Comparison of ENCODE assay signal across 8 cellular contexts in the genomic region with DNA sequence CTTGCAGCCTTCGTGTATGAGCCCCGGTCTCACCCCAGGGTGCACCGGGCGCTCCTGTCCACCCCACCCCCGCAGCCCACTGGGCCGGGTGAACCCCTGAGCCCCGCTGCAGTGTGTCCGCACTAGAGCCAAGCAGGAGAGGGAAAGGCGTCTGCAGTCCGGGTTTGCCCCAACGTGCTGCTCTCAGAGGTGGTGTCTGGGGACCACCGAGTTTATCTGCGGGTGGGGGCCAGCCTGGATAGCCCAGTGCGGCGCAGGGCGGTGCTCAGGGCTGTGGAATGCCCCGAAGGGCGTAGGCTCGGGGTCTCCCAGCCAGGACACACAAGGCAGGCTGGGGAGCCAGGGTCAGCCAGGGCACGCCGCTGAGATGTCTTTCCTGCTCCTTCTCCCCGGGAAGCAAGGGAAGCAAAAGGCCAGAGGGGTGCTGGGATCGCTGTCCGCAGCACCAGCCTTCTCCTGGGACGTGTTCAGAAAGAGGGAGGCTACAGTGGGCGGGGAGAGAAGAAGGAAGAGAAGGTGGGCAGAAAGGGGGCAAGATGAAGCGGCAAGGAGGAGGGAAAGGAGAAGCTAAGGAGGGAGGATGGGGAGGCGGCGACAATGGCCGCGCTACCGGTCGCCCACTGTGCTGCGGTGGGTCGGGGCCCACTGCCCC. TPM values are rescaled to one million over a fixed set of nuclear protein-coding genes. Genes with fewer than 3 reads are reported as not detected.
DNase-seq lines count a peak whose midpoint lies in the region; ATAC-seq, FAIRE-seq and TF ChIP-seq lines count a peak whose summit lies in the region.

No MANE protein-coding gene starts in this region.

- BruUV-seq in K562 (replicated peaks; lab: Mats Ljungman, UMichigan), result no TSS peak

- peaks cover 35% of the 10 kb centered on the region for H3K27me3 Mint-ChIP-seq in activated naive CD4-positive, alpha-beta T cell treated with anti-CD3 and anti-CD28 coated beads, Interleukin-2, amount 10 ng/mL, durations not matched to agents 7 days and 5 days

- H3K9me3 ChIP-seq in K562 (replicated peaks; ENCODE audit: control insufficient read depth, insufficient read depth, low read depth, low read length) (no peaks in the 10 kb centered on the region), kidney (ENCODE audit: control insufficient read depth in 1 of 2, low read length in 2 of 2) (no peaks in the 10 kb centered on the region), suprapubic skin (no peaks in the 10 kb centered on the region)

- in situ Hi-C loops in K562 (cut with MboI), result no loop called here

- no peak for DNase-seq in activated naive CD4-positive, alpha-beta T cell treated with anti-CD3 and anti-CD28 coated beads, Interleukin-2, amount 10 ng/mL, durations not matched to agents 7 days and 5 days
- no peak for DNase-seq in activated naive CD4-positive, alpha-beta T cell treated with anti-CD3 and anti-CD28 coated beads, Interleukin-2, amount 50 U/mL, for 16 hours
- peak in 3 of 4 experiments; percentile 41 to 45 (median 44) for DNase-seq in K562 (ENCODE audit: extremely low read depth in 1 of 4, low spot score in 3 of 4)
- no peak for DNase-seq in kidney
- DNase-seq in suprapubic skin (ENCODE audit: low spot score in 2 of 2), result no peak
- no peak for DNase-seq in NCI-H1092 treated with DMSO at 0.1 percent for 48 hours (lab: John Stamatoyannopoulos, UW)

- POLR2A ChIA-PET in K562 (lab: Yijun Ruan, JAX), result interaction anchor here (0.6 to 1.2 kb wide), 3 partner anchors 11 to 40 kb away, joined by 3 read pairs; no protein-coding TSS in a partner anchor

- TF ChIP-seq POLR2A in K562 (conservative IDR thresholded peaks at IDR 0.05) (no peak), suprapubic skin (IDR thresholded peaks at IDR 0.05) (no peak)

- intact Hi-C loops in K562 (cut with micrococcal nuclease) (no loop called here), kidney (cut with DNase I) (no loop called here)

- no peaks in the 10 kb centered on the region for H3K9me1 ChIP-seq in K562 (ENCODE audit: control insufficient read depth, insufficient read depth, low read length)

- peak overlapping the region; percentile 45 to 84; a peak in 3 of 4 replicates for H3K9ac ChIP-seq in K562 (ENCODE audit: insufficient read depth in 1 of 2, low read depth in 2 of 2, low read length in 2 of 2)
- H3K9ac ChIP-seq in kidney (ENCODE audit: low read length in 2 of 2), result peak overlapping the region in 1 of 2 donors; percentile 77

- WGBS in K562 (ENCODE audit: insufficient coverage, low coverage, missing lambda C conversion rate), result 12% methylated on average over 29 of the region's 35 CpGs
- WGBS in suprapubic skin, result 30% methylated on average over 31 of the region's 35 CpGs

- H3K27me3 ChIP-seq in K562 (ENCODE audit: control insufficient read depth in 2 of 2, insufficient read depth in 2 of 2, low read length in 2 of 2), result peaks cover 14 to 49% of the 10 kb centered on the region in 2 experiments; a peak in 4 of 5 replicates
- H3K27me3 ChIP-seq in suprapubic skin, result no peaks in the 10 kb centered on the region

- H3K9me3 Mint-ChIP-seq in activated naive CD4-positive, alpha-beta T cell treated with anti-CD3 and anti-CD28 coated beads, Interleukin-2, amount 10 ng/mL, durations not matched to agents 7 days and 5 days, result no peaks in the 10 kb centered on the region

- TF ChIP-seq CTCF in K562 (IDR thresholded peaks at IDR 0.05 in 2 of 3, conservative IDR thresholded peaks at IDR 0.05 in 1 of 3; ENCODE audit: insufficient read depth in 2 of 3, low read depth in 1 of 3, low read length in 3 of 3), result no peak
- no peak for TF ChIP-seq CTCF in kidney (IDR thresholded peaks at IDR 0.05; ENCODE audit: borderline replicate concordance, extremely low read depth, insufficient read depth)
- TF ChIP-seq CTCF in suprapubic skin (IDR thresholded peaks at IDR 0.05), result no peak

- H3K36me3 ChIP-seq in K562 (ENCODE audit: control insufficient read depth, insufficient read depth, low read length) (no peaks in the 10 kb centered on the region; the same call in 2 of the 3 replicates), kidney (ENCODE audit: control insufficient read depth in 1 of 2, insufficient read depth in 2 of 2, low read length in 2 of 2) (no peaks in the 10 kb centered on the region), suprapubic skin (no peaks in the 10 kb centered on the region)

- TF ChIP-seq EP300 in K562 (IDR thresholded peaks at IDR 0.05; ENCODE audit: low read length) (no peak), suprapubic skin (IDR thresholded peaks at IDR 0.05) (no peak)

- no peaks in the 10 kb centered on the region for H4K20me1 ChIP-seq in K562 (replicated peaks; ENCODE audit: control insufficient read depth, insufficient read depth, low read length)

- CTCF ChIA-PET in activated naive CD4-positive, alpha-beta T cell treated with anti-CD3 and anti-CD28 coated beads, Interleukin-2, amount 10 ng/mL, durations not matched to agents 7 days and 5 days (lab: Charles Lee), result interaction anchor here (0.8 to 7.0 kb wide), 6 partner anchors 9 to 331 kb away, joined by 3 to 45 read pairs (median 8); no protein-coding TSS in a partner anchor
- CTCF ChIA-PET in K562 (lab: Yijun Ruan, JAX; ENCODE audit: low intra/inter-chr PET ratio), result no interaction called here

- H2AFZ ChIP-seq in K562 (ENCODE audit: low read depth, low read length), result peak overlapping the region; percentile 90

- no peaks in the 10 kb centered on the region for H3K79me2 ChIP-seq in K562 (ENCODE audit: control insufficient read depth, insufficient read depth, low read length)

- TF ChIP-seq RAD21 in K562 (CRISPR knock-in tag; conservative IDR thresholded peaks at IDR 0.05 in 1 of 2, IDR thresholded peaks at IDR 0.05 in 1 of 2), result no peak

- H3K4me1 Mint-ChIP-seq in activated naive CD4-positive, alpha-beta T cell treated with anti-CD3 and anti-CD28 coated beads, Interleukin-2, amount 10 ng/mL, durations not matched to agents 7 days and 5 days, result peaks cover 22% of the 10 kb centered on the region

- no peaks in the 10 kb centered on the region for H3K36me3 Mint-ChIP-seq in activated naive CD4-positive, alpha-beta T cell treated with anti-CD3 and anti-CD28 coated beads, Interleukin-2, amount 10 ng/mL, durations not matched to agents 7 days and 5 days

- peak overlapping the region; percentile 44 for H3K4me3 ChIP-seq in K562
- H3K4me3 ChIP-seq in kidney (ENCODE audit: low read length in 2 of 2), result peak overlapping the region; percentile 47 to 74
- H3K4me3 ChIP-seq in suprapubic skin, result peak overlapping the region; percentile 63

- H3K27ac ChIP-seq in K562 (ENCODE audit: extremely low read depth, low read depth, low read length) (no peak overlapping the region), kidney (ENCODE audit: low read depth in 2 of 2, low read length in 2 of 2) (peak overlapping the region; percentile 61 to 64), suprapubic skin (peak overlapping the region; percentile 88)

- FAIRE-seq in K562 (lab: Jason Lieb, UNC), result no peak
- FAIRE-seq in kidney (lab: Jason Lieb, UNC), result no peak

- H3K4me1 ChIP-seq in K562 (replicated peaks in 1 of 2; ENCODE audit: control insufficient read depth in 2 of 2, insufficient read depth in 2 of 2, low read length in 2 of 2) (peaks cover 13 to 15% of the 10 kb centered on the region in 2 experiments), kidney (ENCODE audit: control insufficient read depth in 1 of 2, insufficient read depth in 1 of 2, low read depth in 1 of 2, low read length in 2 of 2) (peaks cover 0 to 15% of the 10 kb centered on the region in 2 donors), suprapubic skin (peaks cover 55% of the 10 kb centered on the region)

- peak overlapping the region; percentile 75 for H3K4me3 Mint-ChIP-seq in activated naive CD4-positive, alpha-beta T cell treated with anti-CD3 and anti-CD28 coated beads, Interleukin-2, amount 10 ng/mL, durations not matched to agents 7 days and 5 days

- H3K27ac Mint-ChIP-seq in activated naive CD4-positive, alpha-beta T cell treated with anti-CD3 and anti-CD28 coated beads, Interleukin-2, amount 10 ng/mL, durations not matched to agents 7 days and 5 days, result peak overlapping the region; percentile 80

- H3K4me2 ChIP-seq in K562 (ENCODE audit: insufficient read depth, low read length), result peak overlapping the region; percentile 73

- peak; percentile 55 for ATAC-seq in K562
- ATAC-seq in HG03135 (IDR thresholded peaks at IDR 0.05; ENCODE audit: unreplicated experiment), result no peak
- ATAC-seq in GM18873 (IDR thresholded peaks at IDR 0.05; ENCODE audit: low FRiP score, unreplicated experiment), result no peak

TF ChIP-seq in K562, 482 proteins besides CTCF, POLR2A, EP300 and RAD21 (continues in another document):
- peak; percentile 62 for TF ChIP-seq EGR1 (conservative IDR thresholded peaks at IDR 0.05)
- TF ChIP-seq CEBPB (tag; IDR thresholded peaks at IDR 0.05), result no peak

RNA-seq across cellular contexts. Expression of a gene that starts 56.6 kb away (rescaled TPM):
- not detected in 2 replicates for total RNA-seq in K562 (2011; cell fraction: chromatin; rRNA removed; ENCODE audit: low replicate concordance)
- total RNA-seq in K562 (2011; cell fraction: nucleolus; rRNA removed), result not detected in 2 replicates
- total RNA-seq in K562 (2011; cell fraction: nucleoplasm; rRNA removed), result not detected in 2 replicates
- total RNA-seq in K562 (2014; rRNA removed), result not detected in 2 replicates
- total RNA-seq in K562 (2014; rRNA removed; fragmentation: Illumina TruSeq; extraction: Trizol), result not detected in 2 replicates
- not detected in 2 replicates for total RNA-seq in K562 (2015; rRNA removed; fragmentation: Illumina TruSeq; extraction: Trizol)
- total RNA-seq in K562 (2021), result not detected in 2 replicates
- polyA plus RNA-seq in K562 (2011; rRNA removed), result not detected in 2 replicates
- polyA plus RNA-seq in K562 (2011; cell fraction: cytosol; rRNA removed), result not detected in 2 replicates
- not detected in 2 replicates for polyA plus RNA-seq in K562 (2011; cell fraction: nucleus; rRNA removed)
- polyA plus RNA-seq in K562 (2012), result 0.12 TPM in 1 of 2 replicates, not detected in the other
- polyA plus RNA-seq in K562 (2014; fragmentation: Illumina TruSeq; extraction: Trizol), result not detected in 2 replicates
- not detected for polyA plus RNA-seq in K562 (2014; fragmentation: Nextera tagmentation; extraction: Ambion mirVana)
- polyA plus RNA-seq in K562 (2014; rRNA removed), result not detected in 2 replicates
- polyA minus RNA-seq in K562 (2011; rRNA and poly(A)+ RNA removed), result not detected in 2 replicates
- not detected in 2 replicates for polyA minus RNA-seq in K562 (2011; cell fraction: cytosol; rRNA and poly(A)+ RNA removed)
- polyA minus RNA-seq in K562 (2011; cell fraction: nucleus; rRNA and poly(A)+ RNA removed), result not detected in 2 replicates
- total RNA-seq in kidney, result 2.9 TPM
- polyA plus RNA-seq in kidney (ENCODE audit: insufficient read depth, low read depth, low replicate concordance), result 0.24 TPM
- total RNA-seq in suprapubic skin, result 10 to 100 TPM in 3 of 4 donors, 1 to 10 TPM in 1; 9.7 to 26.6 (median 20.7) TPM

Comparison
In these comparisons a context has a peak if more than half of its experiments do, and no peak if none do; other contexts are left out.
1. DNase-seq: peak in K562 (3 of 4); none in activated naive CD4-positive, alpha-beta T cell treated with anti-CD3 and anti-CD28 coated beads, Interleukin-2, amount 10 ng/mL, durations not matched to agents 7 days and 5 days (single experiment), activated naive CD4-positive, alpha-beta T cell treated with anti-CD3 and anti-CD28 coated beads, Interleukin-2, amount 50 U/mL, for 16 hours (single experiment), kidney (single experiment), suprapubic skin (0 of 2) and NCI-H1092 treated with DMSO at 0.1 percent for 48 hours (single experiment).
2. Peak in every context shown above with its lines, with median percentiles within 50 percentile points of each other: H3K4me3 ChIP-seq.